ENCODE assay signal across 8 cellular contexts in the genomic region with DNA sequence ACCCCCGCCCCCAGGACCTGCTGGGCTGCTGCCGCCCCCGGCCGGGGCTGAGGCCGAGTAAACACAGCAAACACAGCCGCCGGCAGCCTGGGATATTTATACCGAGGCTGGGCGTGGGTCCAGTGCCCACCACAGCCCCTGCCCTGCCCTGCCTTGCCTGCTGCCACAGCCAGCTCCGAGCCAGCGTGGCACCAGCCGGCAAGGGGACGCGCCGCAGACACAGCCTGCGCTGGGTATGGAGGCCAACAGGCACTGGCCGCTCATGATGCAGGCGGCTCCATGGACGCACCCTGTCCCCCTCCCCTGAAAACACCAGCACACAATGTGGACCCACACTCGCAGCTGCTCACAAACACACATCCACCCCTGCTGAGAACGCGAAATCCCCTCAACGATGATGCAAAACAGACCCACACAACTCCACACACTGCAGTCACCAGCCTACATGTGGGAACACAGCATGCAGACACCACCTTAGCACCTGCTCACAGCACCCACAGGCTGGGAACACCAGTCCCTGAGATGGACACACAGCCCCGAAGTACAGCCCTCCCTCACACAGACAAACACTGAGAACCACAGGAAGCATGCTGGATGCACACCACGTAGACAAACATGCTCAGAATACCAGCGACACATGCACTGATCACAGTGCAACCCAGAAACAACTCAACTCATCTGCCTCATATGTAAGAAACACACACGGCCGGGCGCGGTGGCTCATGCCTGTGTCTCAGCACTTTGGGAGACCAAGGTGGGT. TPM values are rescaled to one million over a fixed set of nuclear protein-coding genes. Genes with fewer than 3 reads are reported as not detected.
DNase-seq lines count a peak whose midpoint lies in the region; ATAC-seq and TF ChIP-seq lines count a peak whose summit lies in the region.

No MANE protein-coding gene starts in this region.

- H3K4me1 Mint-ChIP-seq in activated naive CD4-positive, alpha-beta T cell treated with anti-CD3 and anti-CD28 coated beads for 36 hours (ENCODE audit: low read depth), result peaks cover 49% of the 10 kb centered on the region

- no peak for TF ChIP-seq EP300 in ovary (IDR thresholded peaks at IDR 0.05)

- H3K9me3 ChIP-seq in ovary, result no peaks in the 10 kb centered on the region

- no peak overlapping the region for H3K4me3 Mint-ChIP-seq in activated naive CD4-positive, alpha-beta T cell treated with anti-CD3 and anti-CD28 coated beads for 36 hours

- no peaks in the 10 kb centered on the region for H3K9me3 Mint-ChIP-seq in activated naive CD4-positive, alpha-beta T cell treated with anti-CD3 and anti-CD28 coated beads for 36 hours

- no peaks in the 10 kb centered on the region for H3K36me3 ChIP-seq in ovary

- peak; percentile 45 for DNase-seq in activated naive CD4-positive, alpha-beta T cell treated with anti-CD3 and anti-CD28 coated beads for 36 hours
- no peak for DNase-seq in activated naive CD4-positive, alpha-beta T cell (lab: John Stamatoyannopoulos, UW)
- peak; percentile 50 for DNase-seq in fibroblast of the aortic adventitia (ENCODE audit: low read depth)
- DNase-seq in ovary, result peak in 2 of 5 donors; percentile 55 to 65
- DNase-seq in putamen (ENCODE audit: low spot score), result no peak

- H3K27ac ChIP-seq in ovary, result peak overlapping the region; percentile 83 to 93

- H3K27me3 Mint-ChIP-seq in activated naive CD4-positive, alpha-beta T cell treated with anti-CD3 and anti-CD28 coated beads for 36 hours (ENCODE audit: low read depth), result no peaks in the 10 kb centered on the region

- WGBS in ovary, 3 donors, result 14 to 43% (median 17%) methylated on average over 17 to 30 of the region's 30 CpGs

- TF ChIP-seq CTCF in WI38 (IDR thresholded peaks at IDR 0.05; ENCODE audit: low read depth, low read length), result no peak
- TF ChIP-seq CTCF in fibroblast of the aortic adventitia (IDR thresholded peaks at IDR 0.05; ENCODE audit: insufficient read depth, low read length), result no peak
- TF ChIP-seq CTCF in ovary (IDR thresholded peaks at IDR 0.05), result no peak

- peak overlapping the region; percentile 71 for H3K27ac Mint-ChIP-seq in activated naive CD4-positive, alpha-beta T cell treated with anti-CD3 and anti-CD28 coated beads for 36 hours

- no peak for ATAC-seq in HG03460 (IDR thresholded peaks at IDR 0.05; ENCODE audit: unreplicated experiment)
- no peak for ATAC-seq in GM18519 (IDR thresholded peaks at IDR 0.05; ENCODE audit: low FRiP score, unreplicated experiment)

- peaks cover 36% of the 10 kb centered on the region for H3K4me1 ChIP-seq in ovary (ENCODE audit: insufficient read depth)

- no peak for TF ChIP-seq POLR2A in ovary (IDR thresholded peaks at IDR 0.05)

- no peaks in the 10 kb centered on the region for H3K27me3 ChIP-seq in ovary

- intact Hi-C loops in activated naive CD4-positive, alpha-beta T cell treated with anti-CD3 and anti-CD28 coated beads for 36 hours (cut with micrococcal nuclease), result no loop called here
- intact Hi-C loops in ovary (cut with DNase I), result loop anchor here in 2 of 4 donors (2.0 to 10.0 kb wide), 2 partner anchors 27 to 109 kb away; a partner anchor contains a TSS

- CTCF ChIA-PET in activated naive CD4-positive, alpha-beta T cell treated with anti-CD3 and anti-CD28 coated beads for 36 hours (lab: Charles Lee), result interaction anchor here (0.7 to 1.4 kb wide), 2 partner anchors 30 to 271 kb away, joined by 3 read pairs; no protein-coding TSS in a partner anchor

- H3K4me3 ChIP-seq in WI38 (ENCODE audit: low read depth, low read length), result 0 out of 2 replicates have a peak overlapping the region, but pooled peaks have one; percentile 17
- H3K4me3 ChIP-seq in fibroblast of the aortic adventitia (ENCODE audit: low read depth, low read length), result peak overlapping the region; percentile 22
- H3K4me3 ChIP-seq in ovary, result peak overlapping the region; percentile 25

- peaks cover 37% of the 10 kb centered on the region for H3K36me3 Mint-ChIP-seq in activated naive CD4-positive, alpha-beta T cell treated with anti-CD3 and anti-CD28 coated beads for 36 hours (ENCODE audit: low read depth)

RNA-seq across cellular contexts. Expression of a gene that starts 16.2 kb away (rescaled TPM):
- 10 to 100 TPM; 14.9 to 15.8 TPM for total RNA-seq in activated naive CD4-positive, alpha-beta T cell treated with anti-CD3 and anti-CD28 coated beads for 36 hours
- 7.9 and 11.4 TPM in 2 replicates for total RNA-seq in fibroblast of the aortic adventitia (ENCODE audit: low replicate concordance)
- total RNA-seq in ovary, result 10 to 100 TPM; 12.8 to 46.1 (median 32.1) TPM
- 10 to 100 TPM; 17.4 to 23.6 TPM for polyA plus RNA-seq in ovary

RNA-seq across cellular contexts. Expression of a gene that starts 27.6 kb away (rescaled TPM):
- total RNA-seq in activated naive CD4-positive, alpha-beta T cell treated with anti-CD3 and anti-CD28 coated beads for 36 hours, result 10 to 100 TPM; 94.4 to 95.6 TPM
- total RNA-seq in fibroblast of the aortic adventitia (ENCODE audit: low replicate concordance) (18.7 and 19.8 TPM in 2 replicates), ovary (10 to 100 TPM in 6 of 7 donors, 1 to 10 TPM in 1; 9.1 to 31.8 (median 22.1) TPM)
- 10 to 100 TPM; 14.2 to 18.1 TPM for polyA plus RNA-seq in ovary

RNA-seq across cellular contexts. Expression of a gene that starts 37.8 kb away (rescaled TPM):
- 1 to 10 TPM; 3.5 to 4.1 TPM for total RNA-seq in activated naive CD4-positive, alpha-beta T cell treated with anti-CD3 and anti-CD28 coated beads for 36 hours
- total RNA-seq in fibroblast of the aortic adventitia (ENCODE audit: low replicate concordance) (0.25 and 4.5 TPM in 2 replicates), ovary (1 to 10 TPM; 2.6 to 6.5 (median 4.7) TPM)
- polyA plus RNA-seq in ovary, result 1 to 10 TPM in 1 of 2 donors, under 1 TPM in 1; 0.83 to 7.2 TPM

RNA-seq across cellular contexts. Expression of a gene that starts 50.2 kb away (rescaled TPM):
- total RNA-seq in activated naive CD4-positive, alpha-beta T cell treated with anti-CD3 and anti-CD28 coated beads for 36 hours, result 1 to 10 TPM; 5.6 to 5.7 TPM
- total RNA-seq in fibroblast of the aortic adventitia (ENCODE audit: low replicate concordance) (4.7 and 5.6 TPM in 2 replicates), ovary (10 to 100 TPM in 3 of 7 donors, 1 to 10 TPM in 4; 6.5 to 22.3 (median 9.9) TPM)
- polyA plus RNA-seq in ovary, result 10 to 100 TPM in 1 of 2 donors, 1 to 10 TPM in 1; 6.2 to 16.1 TPM

Comparison
In these comparisons a context has a peak if more than half of its experiments do, and no peak if none do; other contexts are left out.
1. DNase-seq: peak in activated naive CD4-positive, alpha-beta T cell treated with anti-CD3 and anti-CD28 coated beads for 36 hours (single experiment) and fibroblast of the aortic adventitia (single experiment); none in activated naive CD4-positive, alpha-beta T cell (0 of 4) and putamen (single experiment).
2. Peak in every context shown above with its lines, with median percentiles within 50 percentile points of each other: H3K4me3 ChIP-seq.